ENCODE assay signal across 9 cellular contexts in genomic region chr10:97850446-97850845, GRCh38. TPM values are rescaled to one million over a fixed set of nuclear protein-coding genes. Genes with fewer than 3 reads are reported as not detected.
A peak's percentile ranks its signal among the peaks of the same experiment; 100 is the strongest.
DNase-seq lines count a peak whose midpoint lies in the region; ATAC-seq, FAIRE-seq and TF ChIP-seq lines count a peak whose summit lies in the region.
"Had no signal": no experiment of that assay in that cellular context is flagged by ENCODE, and none has a peak within 500 bp of the region (broad histone marks: within the 10 kb centered on the region; RNA-seq: fewer than 3 reads in every experiment).

No MANE protein-coding gene starts in this region.

- H3K4me3 Mint-ChIP-seq in activated CD4-positive, alpha-beta T cell treated with anti-CD3 and anti-CD28 coated beads, Interleukin-2, amount 10 ng/mL, durations not matched to agents 24 days and 14 days = peak overlapping the region; percentile 86

- H3K27ac ChIP-seq in RWPE2 (ENCODE audit: poor library complexity, severe bottlenecking) (no peak overlapping the region), endothelial cell of umbilical vein (ENCODE audit: insufficient read depth, low read depth, low read length) (no peak overlapping the region)

- dilution Hi-C loops in endothelial cell of umbilical vein (cut with MboI; ENCODE audit: extremely low pct_ligation_motif_present, low sequenced_read_pairs) = no loop called here

- CTCF ChIA-PET in endothelial cell of umbilical vein (lab: Charles Lee) = interaction anchor here (1.2 to 1.4 kb wide), 2 partner anchors 19 to 58 kb away, joined by 3 to 4 read pairs; no protein-coding TSS in a partner anchor

- H2AFZ ChIP-seq in endothelial cell of umbilical vein (ENCODE audit: low read depth, low read length) = no peak overlapping the region

- H3K9ac ChIP-seq in endothelial cell of umbilical vein (replicated peaks; ENCODE audit: extremely low read depth, insufficient read depth, low read length) = no peak overlapping the region

- H4K20me1 ChIP-seq in endothelial cell of umbilical vein (replicated peaks; ENCODE audit: control insufficient read depth, extremely low read depth, insufficient read depth, low read length) = no peaks in the 10 kb centered on the region

- H3K9me3 Mint-ChIP-seq in activated CD4-positive, alpha-beta T cell treated with anti-CD3 and anti-CD28 coated beads, Interleukin-2, amount 10 ng/mL, durations not matched to agents 24 days and 14 days = no peaks in the 10 kb centered on the region

- no peaks in the 10 kb centered on the region for H3K9me1 ChIP-seq in endothelial cell of umbilical vein (replicated peaks; ENCODE audit: control insufficient read depth, extremely low read depth, insufficient read depth, low read length)

- no peaks in the 10 kb centered on the region for H3K9me3 ChIP-seq in RWPE2 (ENCODE audit: severe bottlenecking)
- no peaks in the 10 kb centered on the region for H3K9me3 ChIP-seq in endothelial cell of umbilical vein (replicated peaks; ENCODE audit: control insufficient read depth, insufficient read depth, low read length)

- ATAC-seq in RWPE2 (ENCODE audit: low read depth) (no peak), HG02798 (IDR thresholded peaks at IDR 0.05; ENCODE audit: poor library complexity, unreplicated experiment) (no peak), HG03378 (IDR thresholded peaks at IDR 0.05; ENCODE audit: unreplicated experiment) (no peak)

- H3K27me3 ChIP-seq in RWPE2 (ENCODE audit: insufficient read depth, poor library complexity, severe bottlenecking) = no peaks in the 10 kb centered on the region
- H3K27me3 ChIP-seq in endothelial cell of umbilical vein (ENCODE audit: control insufficient read depth in 2 of 2, insufficient read depth in 2 of 2, low read length in 2 of 2) = peaks cover 7 to 17% of the 10 kb centered on the region in 2 experiments

- H3K36me3 Mint-ChIP-seq in activated CD4-positive, alpha-beta T cell treated with anti-CD3 and anti-CD28 coated beads, Interleukin-2, amount 10 ng/mL, durations not matched to agents 24 days and 14 days (ENCODE audit: low read depth) = no peaks in the 10 kb centered on the region

- peaks cover 34% of the 10 kb centered on the region for H3K4me1 Mint-ChIP-seq in activated CD4-positive, alpha-beta T cell treated with anti-CD3 and anti-CD28 coated beads, Interleukin-2, amount 10 ng/mL, durations not matched to agents 24 days and 14 days

- no peak for FAIRE-seq in endothelial cell of umbilical vein (lab: Jason Lieb, UNC)

- no peaks in the 10 kb centered on the region for H3K4me1 ChIP-seq in RWPE2 (ENCODE audit: insufficient read depth, poor library complexity, severe bottlenecking)
- peaks cover 2% of the 10 kb centered on the region for H3K4me1 ChIP-seq in endothelial cell of umbilical vein (ENCODE audit: control insufficient read depth, extremely low read depth, insufficient read depth, low read length)

- POLR2A ChIA-PET in endothelial cell of umbilical vein (lab: Charles Lee) = no interaction called here

- BruUV-seq in endothelial cell of umbilical vein (replicated peaks; lab: Mats Ljungman, UMichigan) = no TSS peak

- H3K27me3 Mint-ChIP-seq in activated CD4-positive, alpha-beta T cell treated with anti-CD3 and anti-CD28 coated beads, Interleukin-2, amount 10 ng/mL, durations not matched to agents 24 days and 14 days = peaks cover 7% of the 10 kb centered on the region

- no peak overlapping the region for H3K27ac Mint-ChIP-seq in activated CD4-positive, alpha-beta T cell treated with anti-CD3 and anti-CD28 coated beads, Interleukin-2, amount 10 ng/mL, durations not matched to agents 24 days and 14 days

- no peaks in the 10 kb centered on the region for H3K79me2 ChIP-seq in endothelial cell of umbilical vein (ENCODE audit: control insufficient read depth, insufficient read depth, low read length)

- intact Hi-C loops in activated CD4-positive, alpha-beta T cell treated with anti-CD3 and anti-CD28 coated beads, Interleukin-2, amount 10 ng/mL, durations not matched to agents 24 days and 14 days (cut with micrococcal nuclease) = loop anchor here (2.0 to 10.0 kb wide), 3 partner anchors 18 to 284 kb away; partner anchors contain the start of gene R3HCC1L
- intact Hi-C loops in endothelial cell of umbilical vein (cut with micrococcal nuclease) = no loop called here

- peak overlapping the region; percentile 44 for H3K4me3 ChIP-seq in RWPE2 (ENCODE audit: severe bottlenecking)
- H3K4me3 ChIP-seq in endothelial cell of umbilical vein (replicated peaks in 1 of 3; ENCODE audit: insufficient read depth in 1 of 3, low read depth in 1 of 3, low read length in 3 of 3) = no peak overlapping the region

- no peak for TF ChIP-seq POLR2A in endothelial cell of umbilical vein (IDR thresholded peaks at IDR 0.05; ENCODE audit: low read depth, low read length)

- H3K4me2 ChIP-seq in endothelial cell of umbilical vein (ENCODE audit: insufficient read depth, low read length) = no peak overlapping the region

- no peak for TF ChIP-seq CTCF in RWPE2 (IDR thresholded peaks at IDR 0.05; ENCODE audit: poor library complexity, severe bottlenecking)
- TF ChIP-seq CTCF in endothelial cell of umbilical vein (IDR thresholded peaks at IDR 0.05; ENCODE audit: extremely low read depth in 1 of 2, insufficient read depth in 1 of 2, low read depth in 1 of 2, low read length in 2 of 2) = no peak

- H3K36me3 ChIP-seq in RWPE2 (ENCODE audit: low read depth) (no peaks in the 10 kb centered on the region), endothelial cell of umbilical vein (ENCODE audit: control insufficient read depth in 2 of 2, extremely low read depth in 1 of 2, insufficient read depth in 2 of 2, low read length in 2 of 2) (no peaks in the 10 kb centered on the region)

- peak; percentile 74 for DNase-seq in activated CD4-positive, alpha-beta T cell treated with anti-CD3 and anti-CD28 coated beads, Interleukin-2, amount 10 ng/mL, durations not matched to agents 24 days and 14 days
- no peak for DNase-seq in activated CD4-positive, alpha-beta T cell treated with anti-CD3 and anti-CD28 coated beads for 1 hour
- no peak for DNase-seq in RWPE2 (ENCODE audit: low spot score)
- DNase-seq in endothelial cell of umbilical vein (ENCODE audit: low read depth, low spot score) = no peak
- DNase-seq in stimulated activated CD8-positive, alpha-beta memory T cell treated with anti-CD3 and anti-CD28 coated beads, Interleukin-4, amount 100 ng/mL, for 48 hours = peak; percentile 36
- no peak for DNase-seq in NOMO-1 treated with DMSO at 0.1 percent for 48 hours (lab: John Stamatoyannopoulos, UW; ENCODE audit: unreplicated experiment)

TF ChIP-seq in endothelial cell of umbilical vein, 7 proteins besides CTCF, POLR2A, EP300 and RAD21:
- TF ChIP-seq JUN (IDR thresholded peaks at IDR 0.05; ENCODE audit: borderline replicate concordance, insufficient read depth, insufficient read length, low read depth) (no peak), EZH2 (IDR thresholded peaks at IDR 0.05; ENCODE audit: borderline replicate concordance, low read depth, low read length, severe bottlenecking) (peak; percentile 10)
TF ChIP-seq in endothelial cell of umbilical vein: peak in this region for 1.

RNA-seq across cellular contexts. Expression of gene GOLGA7B, which starts 0.8 kb away (rescaled TPM):
- 0.33 and 0.37 TPM in 2 replicates for total RNA-seq in activated CD4-positive, alpha-beta T cell treated with anti-CD3 and anti-CD28 coated beads, Interleukin-2, amount 10 ng/mL, durations not matched to agents 24 days and 14 days
- total RNA-seq in endothelial cell of umbilical vein = not detected in 2 replicates
- 0.02 and 0.03 TPM in 2 replicates for polyA plus RNA-seq in endothelial cell of umbilical vein
- 0.01 TPM in 1 of 2 replicates, not detected in the other for polyA plus RNA-seq in endothelial cell of umbilical vein (2011; cell fraction: cytosol; rRNA removed)
- polyA plus RNA-seq in endothelial cell of umbilical vein (2011; cell fraction: nucleus; rRNA removed) = not detected in 2 replicates
- polyA plus RNA-seq in endothelial cell of umbilical vein (2012) = 0.04 and 0.15 TPM in 2 replicates
- polyA minus RNA-seq in endothelial cell of umbilical vein = not detected in 2 replicates
- polyA minus RNA-seq in endothelial cell of umbilical vein (2011; cell fraction: cytosol; rRNA and poly(A)+ RNA removed) = not detected
- not detected in 2 replicates for polyA minus RNA-seq in endothelial cell of umbilical vein (2011; cell fraction: nucleus; rRNA and poly(A)+ RNA removed)
- total RNA-seq: skeletal muscle tissue had no signal

Comparison
In these comparisons a context has a peak if more than half of its experiments do, and no peak if none do; other contexts are left out.
1. DNase-seq: peak in activated CD4-positive, alpha-beta T cell treated with anti-CD3 and anti-CD28 coated beads, Interleukin-2, amount 10 ng/mL, durations not matched to agents 24 days and 14 days (single experiment) and stimulated activated CD8-positive, alpha-beta memory T cell treated with anti-CD3 and anti-CD28 coated beads, Interleukin-4, amount 100 ng/mL, for 48 hours (single experiment); none in activated CD4-positive, alpha-beta T cell treated with anti-CD3 and anti-CD28 coated beads for 1 hour (single experiment), RWPE2 (single experiment), endothelial cell of umbilical vein (single experiment) and NOMO-1 treated with DMSO at 0.1 percent for 48 hours (single experiment).